19 cellular contexts compared by ENCODE assay signal in the genomic region with DNA sequence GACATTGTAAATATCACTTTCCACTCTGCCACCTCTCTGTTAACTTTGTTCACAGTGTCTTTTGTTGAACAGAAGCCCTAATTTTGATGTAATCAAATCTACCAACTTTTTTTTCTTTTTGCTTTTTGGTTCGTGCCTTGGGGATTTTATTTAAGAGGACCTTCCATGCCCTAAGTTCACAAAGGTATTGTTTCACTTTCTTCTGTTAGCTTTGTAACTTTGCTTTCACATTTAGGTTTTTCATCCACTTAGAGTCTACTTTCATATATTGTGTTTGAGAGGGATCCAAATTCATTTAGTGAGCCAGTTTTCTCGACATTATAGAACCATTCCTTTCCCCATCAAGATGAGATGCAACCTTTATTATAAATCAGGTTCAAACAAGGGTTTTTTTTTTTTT.
A peak's percentile ranks its signal among the peaks of the same experiment; 100 is the strongest.
DNase-seq lines count a peak whose midpoint lies in the region; ATAC-seq lines count a peak whose summit lies in the region.
"Had no signal": no experiment of that assay in that cellular context is flagged by ENCODE, and none has a peak within 500 bp of the region (broad histone marks: within the 10 kb centered on the region; RNA-seq: fewer than 3 reads in every experiment).

No MANE protein-coding gene starts in this region.

- CTCF ChIA-PET in T-cell (lab: Charles Lee) = interaction anchor here (0.7 to 0.9 kb wide), 3 partner anchors 33 to 51 kb away, joined by 3 to 6 read pairs (median 4); a partner anchor contains a TSS

- no peaks in the 10 kb centered on the region for H3K27me3 Mint-ChIP-seq in activated naive CD4-positive, alpha-beta T cell treated with anti-CD3 and anti-CD28 coated beads, Interleukin-2, amount 50 U/mL, for 24 hours
- no peaks in the 10 kb centered on the region for H3K27me3 Mint-ChIP-seq in T-cell
- H3K27me3 Mint-ChIP-seq in activated naive CD8-positive, alpha-beta T cell treated with anti-CD3 and anti-CD28 coated beads, Interleukin-2, amount 10 ng/mL, durations not matched to agents 7 days and 5 days = no peaks in the 10 kb centered on the region

- POLR2A ChIA-PET in T-cell (lab: Charles Lee) = interaction anchor here (0.5 to 1.4 kb wide), 6 partner anchors 20 to 275 kb away, joined by 3 to 11 read pairs (median 8); no protein-coding TSS in a partner anchor
- POLR2A ChIA-PET in activated naive CD8-positive, alpha-beta T cell treated with anti-CD3 and anti-CD28 coated beads, Interleukin-2, amount 10 ng/mL, durations not matched to agents 7 days and 5 days (lab: Charles Lee) = interaction anchor here (0.6 to 6.8 kb wide), 7 partner anchors 13 to 72 kb away, joined by 3 to 189 read pairs (median 5); a partner anchor contains a TSS

- peaks cover 1% of the 10 kb centered on the region for H3K36me3 Mint-ChIP-seq in activated naive CD4-positive, alpha-beta T cell treated with anti-CD3 and anti-CD28 coated beads, Interleukin-2, amount 50 U/mL, for 24 hours
- no peaks in the 10 kb centered on the region for H3K36me3 Mint-ChIP-seq in T-cell
- H3K36me3 Mint-ChIP-seq in activated naive CD8-positive, alpha-beta T cell treated with anti-CD3 and anti-CD28 coated beads, Interleukin-2, amount 10 ng/mL, durations not matched to agents 7 days and 5 days = peaks cover 1% of the 10 kb centered on the region
- H3K36me3 Mint-ChIP-seq in stimulated activated effector memory CD8-positive, alpha-beta T cell treated with anti-CD3 and anti-CD28 coated beads, Interleukin-12 subunit alpha, Interleukin-12 subunit beta, amount 100 ng/mL, for 72 hours = no peaks in the 10 kb centered on the region
- H3K36me3 Mint-ChIP-seq: stimulated activated naive B cell treated with anti-CD40 and anti-IgM and Interleukin-4, amounts not matched to agents 10 μg/mL and 1 μg/mL and 100 μg/mL, for 72 hours had no signal

- peaks cover 76% of the 10 kb centered on the region for H3K4me1 Mint-ChIP-seq in activated naive CD4-positive, alpha-beta T cell treated with anti-CD3 and anti-CD28 coated beads, Interleukin-2, amount 50 U/mL, for 24 hours
- peaks cover 72 to 76% (median 74%) of the 10 kb centered on the region in 3 donors for H3K4me1 Mint-ChIP-seq in T-cell
- peaks cover 70% of the 10 kb centered on the region for H3K4me1 Mint-ChIP-seq in activated naive CD8-positive, alpha-beta T cell treated with anti-CD3 and anti-CD28 coated beads, Interleukin-2, amount 10 ng/mL, durations not matched to agents 7 days and 5 days
- H3K4me1 Mint-ChIP-seq in stimulated activated effector memory CD8-positive, alpha-beta T cell treated with anti-CD3 and anti-CD28 coated beads, Interleukin-12 subunit alpha, Interleukin-12 subunit beta, amount 100 ng/mL, for 72 hours = peaks cover 54% of the 10 kb centered on the region

- H3K9me3 Mint-ChIP-seq in activated naive CD4-positive, alpha-beta T cell treated with anti-CD3 and anti-CD28 coated beads, Interleukin-2, amount 50 U/mL, for 24 hours = no peaks in the 10 kb centered on the region
- H3K9me3 Mint-ChIP-seq in T-cell = no peaks in the 10 kb centered on the region
- H3K9me3 Mint-ChIP-seq in activated naive CD8-positive, alpha-beta T cell treated with anti-CD3 and anti-CD28 coated beads, Interleukin-2, amount 10 ng/mL, durations not matched to agents 7 days and 5 days = no peaks in the 10 kb centered on the region
- no peaks in the 10 kb centered on the region for H3K9me3 Mint-ChIP-seq in stimulated activated effector memory CD8-positive, alpha-beta T cell treated with anti-CD3 and anti-CD28 coated beads, Interleukin-12 subunit alpha, Interleukin-12 subunit beta, amount 100 ng/mL, for 72 hours
- H3K9me3 Mint-ChIP-seq: stimulated activated naive B cell treated with anti-CD40 and anti-IgM and Interleukin-4, amounts not matched to agents 10 μg/mL and 1 μg/mL and 100 μg/mL, for 72 hours had no signal

- no peak for DNase-seq in activated naive CD4-positive, alpha-beta T cell treated with Interleukin-2 at 50 U/mL for 16 hours
- DNase-seq in T-cell (no peak), NOMO-1 (lab: John Stamatoyannopoulos, UW; ENCODE audit: unreplicated experiment in 2 of 2) (no peak)
- DNase-seq in activated naive CD8-positive, alpha-beta T cell treated with anti-CD3 and anti-CD28 coated beads, Interleukin-2, amount 10 ng/mL, durations not matched to agents 7 days and 5 days = no peak
- DNase-seq in stimulated activated effector memory CD8-positive, alpha-beta T cell treated with anti-CD3 and anti-CD28 coated beads, Interleukin-12 subunit alpha, Interleukin-12 subunit beta, amount 100 ng/mL, for 72 hours (ENCODE audit: low spot score in 2 of 2) = no peak
- DNase-seq: activated CD4-positive, alpha-beta T cell treated with anti-CD3 and anti-CD28 coated beads, Interleukin-2, amount 50 U/mL, for 1 hour; KG1; mammary epithelial cell; NCI-H146; NCI-H2171; NCI-H69; occipital lobe; Right ventricle myocardium superior; stimulated activated naive B cell treated with anti-CD40 and anti-IgM and Interleukin-4, amounts not matched to agents 10 μg/mL and 1 μg/mL and 100 μg/mL, for 72 hours; SW 1271; thyroid gland had no signal

- peak overlapping the region; percentile 99 for H3K27ac Mint-ChIP-seq in activated naive CD4-positive, alpha-beta T cell treated with anti-CD3 and anti-CD28 coated beads, Interleukin-2, amount 50 U/mL, for 24 hours
- peak overlapping the region; percentile 90 to 96 for H3K27ac Mint-ChIP-seq in T-cell
- H3K27ac Mint-ChIP-seq in activated naive CD8-positive, alpha-beta T cell treated with anti-CD3 and anti-CD28 coated beads, Interleukin-2, amount 10 ng/mL, durations not matched to agents 7 days and 5 days = peak overlapping the region; percentile 87
- peak overlapping the region; percentile 43 for H3K27ac Mint-ChIP-seq in stimulated activated effector memory CD8-positive, alpha-beta T cell treated with anti-CD3 and anti-CD28 coated beads, Interleukin-12 subunit alpha, Interleukin-12 subunit beta, amount 100 ng/mL, for 72 hours
- H3K27ac Mint-ChIP-seq: stimulated activated naive B cell treated with anti-CD40 and anti-IgM and Interleukin-4, amounts not matched to agents 10 μg/mL and 1 μg/mL and 100 μg/mL, for 72 hours had no signal

- peak overlapping the region; percentile 82 for H3K4me3 Mint-ChIP-seq in activated naive CD4-positive, alpha-beta T cell treated with anti-CD3 and anti-CD28 coated beads, Interleukin-2, amount 50 U/mL, for 24 hours
- H3K4me3 Mint-ChIP-seq in T-cell = peak overlapping the region; percentile 73 to 76 (median 75)
- peak overlapping the region; percentile 79 for H3K4me3 Mint-ChIP-seq in activated naive CD8-positive, alpha-beta T cell treated with anti-CD3 and anti-CD28 coated beads, Interleukin-2, amount 10 ng/mL, durations not matched to agents 7 days and 5 days
- H3K4me3 Mint-ChIP-seq in stimulated activated effector memory CD8-positive, alpha-beta T cell treated with anti-CD3 and anti-CD28 coated beads, Interleukin-12 subunit alpha, Interleukin-12 subunit beta, amount 100 ng/mL, for 72 hours = peak overlapping the region; percentile 70
- H3K4me3 Mint-ChIP-seq: stimulated activated naive B cell treated with anti-CD40 and anti-IgM and Interleukin-4, amounts not matched to agents 10 μg/mL and 1 μg/mL and 100 μg/mL, for 72 hours had no signal

- ATAC-seq in T-cell (replicated peaks in 1 of 4) = peak in 1 of 4 experiments; percentile 28
- no peak for ATAC-seq in activated naive CD8-positive, alpha-beta T cell treated with anti-CD3 and anti-CD28 coated beads, Interleukin-2, amount 10 ng/mL, durations not matched to agents 7 days and 5 days (ENCODE audit: low read depth)
- ATAC-seq in stimulated activated effector memory CD8-positive, alpha-beta T cell treated with anti-CD3 and anti-CD28 coated beads, Interleukin-12 subunit alpha, Interleukin-12 subunit beta, amount 100 ng/mL, for 72 hours = no peak
- ATAC-seq in HG03095 (IDR thresholded peaks at IDR 0.05; ENCODE audit: unreplicated experiment) = no peak
- no peak for ATAC-seq in GM21367 (IDR thresholded peaks at IDR 0.05; ENCODE audit: unreplicated experiment)

Comparison
In these comparisons a context has a peak if more than half of its experiments do, and no peak if none do; other contexts are left out.
1. H3K27ac Mint-ChIP-seq: peak in every context shown above with its lines; median percentile 99 in activated naive CD4-positive, alpha-beta T cell treated with anti-CD3 and anti-CD28 coated beads, Interleukin-2, amount 50 U/mL, for 24 hours; 93 in T-cell; 87 in activated naive CD8-positive, alpha-beta T cell treated with anti-CD3 and anti-CD28 coated beads, Interleukin-2, amount 10 ng/mL, durations not matched to agents 7 days and 5 days; 43 in stimulated activated effector memory CD8-positive, alpha-beta T cell treated with anti-CD3 and anti-CD28 coated beads, Interleukin-12 subunit alpha, Interleukin-12 subunit beta, amount 100 ng/mL, for 72 hours.